ENCODE assay signal across 10 cellular contexts in the genomic region with DNA sequence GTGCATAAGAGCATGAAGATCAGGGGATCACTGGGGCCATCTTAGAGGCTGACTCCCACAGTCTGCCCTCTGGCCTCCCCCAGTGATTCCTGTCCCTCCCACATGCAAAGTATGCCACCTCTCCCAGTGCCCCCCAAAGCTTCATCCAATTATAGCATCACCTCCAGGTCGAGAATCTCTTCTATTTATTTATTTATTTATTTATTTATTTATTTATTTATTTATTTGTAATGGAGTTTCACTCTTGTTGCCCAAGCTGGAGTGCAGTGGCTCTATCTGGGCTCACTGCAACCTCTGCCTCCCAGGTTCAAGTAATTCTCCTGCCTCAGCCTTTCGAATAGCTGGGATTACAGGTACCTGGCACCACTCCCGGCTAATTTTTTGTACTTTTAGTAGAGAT.
"Had no signal": no experiment of that assay in that cellular context is flagged by ENCODE, and none has a peak within 500 bp of the region (broad histone marks: within the 10 kb centered on the region; RNA-seq: fewer than 3 reads in every experiment).

No MANE protein-coding gene starts in this region.

- DNase-seq: GM23248, GOT3, H7, H9, HCEC 1CT, HFFc6 had no signal

- H3K9me3 Mint-ChIP-seq: GM23338, HFFc6 had no signal

- H3K4me3 ChIP-seq: GM23248, GM23338, HAP-1 had no signal

- ATAC-seq: GM23338, HCT116 had no signal

- H3K9me3 ChIP-seq: HAP-1 had no signal

- H3K4me1 ChIP-seq: HAP-1 had no signal

- H3K27ac Mint-ChIP-seq: GM23338, HFFc6 had no signal

- FAIRE-seq: H1 had no signal

- H3K4me3 Mint-ChIP-seq: GM23338, H9, HFFc6 had no signal

- H3K4me2 ChIP-seq: GM23338 had no signal

- H3K27ac ChIP-seq: GM23248 had no signal
